1 cellular context compared by ENCODE assay signal in genomic region chr16:56869513-56870270, GRCh38.
TF ChIP-seq lines count a peak whose summit lies in the region.

No MANE protein-coding gene starts in this region.

TF ChIP-seq in H1, 55 proteins besides CTCF, POLR2A, EP300 and RAD21:
- no peak for TF ChIP-seq ZNF274 (IDR thresholded peaks at IDR 0.05; ENCODE audit: borderline replicate concordance, extremely low read depth, low read length)
- TF ChIP-seq CREB1 (IDR thresholded peaks at IDR 0.05) = peak; percentile 31; the same call in 1 of the 2 replicates
